ENCODE assay signal across 26 cellular contexts in genomic region chr22:23903328-23903971, GRCh38. TPM values are rescaled to one million over a fixed set of nuclear protein-coding genes. Genes with fewer than 3 reads are reported as not detected.
DNase-seq lines count a peak whose midpoint lies in the region; ATAC-seq and TF ChIP-seq lines count a peak whose summit lies in the region.
"Had no signal": no experiment of that assay in that cellular context is flagged by ENCODE, and none has a peak within 500 bp of the region (broad histone marks: within the 10 kb centered on the region; RNA-seq: fewer than 3 reads in every experiment).

No MANE protein-coding gene starts in this region.

- no peak overlapping the region for H4K8ac ChIP-seq in mesenchymal stem cell (ENCODE audit: low read length)

- H2AFZ ChIP-seq in mesenchymal stem cell (ENCODE audit: low read depth, low read length) = no peak overlapping the region

- no peak overlapping the region for H2AK5ac ChIP-seq in mesenchymal stem cell (ENCODE audit: low read length, severe bottlenecking)

- peak overlapping the region; percentile 4 for H2BK15ac ChIP-seq in mesenchymal stem cell (ENCODE audit: low read depth, poor library complexity, severe bottlenecking)

- WGBS in mesenchymal stem cell = 95% methylated on average over 8 of the region's 8 CpGs

- no peak overlapping the region for H2BK5ac ChIP-seq in mesenchymal stem cell (ENCODE audit: low read depth, low read length, poor library complexity, severe bottlenecking)

- no peak overlapping the region for H3K4ac ChIP-seq in mesenchymal stem cell (ENCODE audit: low read depth in 1 of 2, low read length in 2 of 2)

- H3K36me3 ChIP-seq in mesenchymal stem cell (ENCODE audit: control insufficient read depth in 1 of 2, insufficient read depth in 2 of 2, low read depth in 1 of 2, low read length in 2 of 2) = no peaks in the 10 kb centered on the region
- H3K36me3 ChIP-seq: left ventricle myocardium inferior, vagina had no signal

- H3K27ac ChIP-seq in mesenchymal stem cell (ENCODE audit: low read length, poor library complexity, severe bottlenecking) = no peak overlapping the region
- H3K27ac ChIP-seq: left ventricle myocardium inferior, vagina had no signal

- TF ChIP-seq CTCF in astrocyte of the spinal cord (IDR thresholded peaks at IDR 0.05; ENCODE audit: low read depth, low read length) = no peak

- H3K9ac ChIP-seq in mesenchymal stem cell (ENCODE audit: low read length) = no peak overlapping the region
- H3K9ac ChIP-seq: BLaER1 treated with 17β-estradiol and CSF1 and Interleukin-3, amounts not matched to agents 10 nM and 100 nM had no signal

- H4K91ac ChIP-seq in mesenchymal stem cell (ENCODE audit: low read length) = no peak overlapping the region

- H3K27me3 ChIP-seq in mesenchymal stem cell (ENCODE audit: control insufficient read depth in 1 of 2, insufficient read depth in 1 of 2, low read length in 2 of 2) = peaks cover 3 to 6% of the 10 kb centered on the region in 2 experiments
- H3K27me3 ChIP-seq: BLaER1 treated with 17β-estradiol and CSF1 and Interleukin-3, amounts not matched to agents 10 nM and 100 nM; vagina had no signal

- no peak overlapping the region for H3K18ac ChIP-seq in mesenchymal stem cell (ENCODE audit: low read depth in 1 of 2, low read length in 2 of 2)

- no peaks in the 10 kb centered on the region for H3K79me1 ChIP-seq in mesenchymal stem cell (replicated peaks; ENCODE audit: low read length, poor library complexity, severe bottlenecking)

- no peak overlapping the region for H3K4me2 ChIP-seq in mesenchymal stem cell (ENCODE audit: low read length, poor library complexity, severe bottlenecking)

- in situ Hi-C loops in astrocyte of the spinal cord (cut with HindIII; ENCODE audit: low sequenced_read_pairs) (no loop called here), ACHN (cut with HindIII; ENCODE audit: low pct_ligation_motif_present, low pct_unique_long_range_greater_than_20kb, low sequenced_read_pairs) (no loop called here)

- no peak for ATAC-seq in left ventricle myocardium superior
- ATAC-seq: mucosa of descending colon; stimulated activated memory B cell treated with anti-CD40 and anti-IgM and Interleukin-4, amounts not matched to agents 10 μg/mL and 1 μg/mL and 100 μg/mL, for 72 hours had no signal

- H3K4me3 ChIP-seq in astrocyte of the spinal cord (ENCODE audit: low read depth, low read length) = no peak overlapping the region
- H3K4me3 ChIP-seq in mesenchymal stem cell (ENCODE audit: insufficient read depth in 1 of 2, low read depth in 1 of 2, low read length in 2 of 2) = no peak overlapping the region
- H3K4me3 ChIP-seq: BLaER1 treated with 17β-estradiol and CSF1 and Interleukin-3, amounts not matched to agents 10 nM and 100 nM; left ventricle myocardium inferior; mucosa of descending colon; vagina had no signal

- peak; percentile 50 for DNase-seq in DMS79 treated with DMSO at 0.1 percent for 48 hours (lab: John Stamatoyannopoulos, UW)
- DNase-seq in NCI-H345 (lab: John Stamatoyannopoulos, UW) = peak; percentile 69
- peak; percentile 25 for DNase-seq in astrocyte of the spinal cord (ENCODE audit: low read depth, low spot score)
- no peak for DNase-seq in mesenchymal stem cell
- no peak for DNase-seq in ACHN
- no peak for DNase-seq in NCI-H2029 treated with DMSO at 0.1 percent for 48 hours (lab: John Stamatoyannopoulos, UW)
- no peak for DNase-seq in left ventricle myocardium superior
- DNase-seq in globus pallidus (ENCODE audit: low spot score) = no peak
- DNase-seq: activated B cell treated with CpG ODN at 0.5 μM for 24 hours; activated CD4-positive, alpha-beta memory T cell treated with anti-CD3 and anti-CD28 coated beads, Interleukin-2, amount 10 ng/mL, durations not matched to agents 7 days and 5 days; activated effector memory CD4-positive, alpha-beta T cell treated with anti-CD3 and anti-CD28 coated beads, Interleukin-2, amount 50 U/mL, for 16 hours; amniotic stem cell; Caco-2; caudate nucleus; EL; KG1; left ventricle myocardium inferior; mucosa of descending colon; NCI-H1930; NCI-H510A treated with DMSO at 0.1 percent for 48 hours; RPMI8226; stimulated activated CD4-positive, alpha-beta T cell treated with anti-CD3 and anti-CD28 coated beads, Interleukin-1b, Interleukin-23, amount 100 ng/mL, for 48 hours had no signal

- H2BK120ac ChIP-seq in mesenchymal stem cell (ENCODE audit: low read depth, low read length) = no peak overlapping the region

- H3K14ac ChIP-seq in mesenchymal stem cell (ENCODE audit: low read length in 2 of 2) = no peak overlapping the region

- H3K4me1 ChIP-seq in mesenchymal stem cell (ENCODE audit: control insufficient read depth, insufficient read depth, low read depth, low read length) = peaks cover 9% of the 10 kb centered on the region
- H3K4me1 ChIP-seq: vagina had no signal

- H3K9me3 ChIP-seq in mesenchymal stem cell (ENCODE audit: control insufficient read depth, low read length) = no peaks in the 10 kb centered on the region
- H3K9me3 ChIP-seq: left ventricle myocardium inferior, mucosa of descending colon, vagina had no signal

- intact Hi-C loops in left ventricle myocardium superior (cut with micrococcal nuclease) = no loop called here

- H3K23ac ChIP-seq in mesenchymal stem cell (ENCODE audit: low read length in 2 of 2) = no peak overlapping the region

- no peak overlapping the region for H2BK12ac ChIP-seq in mesenchymal stem cell (ENCODE audit: low read length in 2 of 2)

RNA-seq across cellular contexts. Expression of gene MIF, which starts 9.3 kb away (rescaled TPM):
- 908 TPM for polyA plus RNA-seq in mesenchymal stem cell (2013, experiment 1 of 2)
- polyA plus RNA-seq in mesenchymal stem cell (2013, experiment 2 of 2) = 993 TPM
- total RNA-seq in left ventricle myocardium superior = 270 TPM

RNA-seq across cellular contexts. Expression of gene SLC2A11, which starts 45.8 kb away (rescaled TPM):
- polyA plus RNA-seq in mesenchymal stem cell (2013, experiment 1 of 2) = 15.5 TPM
- polyA plus RNA-seq in mesenchymal stem cell (2013, experiment 2 of 2) = 15.6 TPM
- 25.3 TPM for total RNA-seq in left ventricle myocardium superior

RNA-seq across cellular contexts. Expression of gene GSTT2B, which starts 57.5 kb away (rescaled TPM):
- polyA plus RNA-seq in mesenchymal stem cell (2013, experiment 1 of 2) = 3.9 TPM
- polyA plus RNA-seq in mesenchymal stem cell (2013, experiment 2 of 2) = 3.6 TPM
- total RNA-seq in left ventricle myocardium superior = 3.2 TPM
- total RNA-seq: activated B cell treated with CpG ODN at 0.5 μM for 24 hours; activated CD4-positive, alpha-beta memory T cell treated with anti-CD3 and anti-CD28 coated beads, Interleukin-2, amount 10 ng/mL, durations not matched to agents 7 days and 5 days; vagina had no signal
- polyA plus RNA-seq: neural cell had no signal

Comparison
In these comparisons a context has a peak if more than half of its experiments do, and no peak if none do; other contexts are left out.
1. DNase-seq: peak in DMS79 treated with DMSO at 0.1 percent for 48 hours (single experiment), NCI-H345 (single experiment) and astrocyte of the spinal cord (single experiment); none in mesenchymal stem cell (single experiment), ACHN (single experiment), NCI-H2029 treated with DMSO at 0.1 percent for 48 hours (single experiment), left ventricle myocardium superior (single experiment) and globus pallidus (single experiment).